In the genomic region with DNA sequence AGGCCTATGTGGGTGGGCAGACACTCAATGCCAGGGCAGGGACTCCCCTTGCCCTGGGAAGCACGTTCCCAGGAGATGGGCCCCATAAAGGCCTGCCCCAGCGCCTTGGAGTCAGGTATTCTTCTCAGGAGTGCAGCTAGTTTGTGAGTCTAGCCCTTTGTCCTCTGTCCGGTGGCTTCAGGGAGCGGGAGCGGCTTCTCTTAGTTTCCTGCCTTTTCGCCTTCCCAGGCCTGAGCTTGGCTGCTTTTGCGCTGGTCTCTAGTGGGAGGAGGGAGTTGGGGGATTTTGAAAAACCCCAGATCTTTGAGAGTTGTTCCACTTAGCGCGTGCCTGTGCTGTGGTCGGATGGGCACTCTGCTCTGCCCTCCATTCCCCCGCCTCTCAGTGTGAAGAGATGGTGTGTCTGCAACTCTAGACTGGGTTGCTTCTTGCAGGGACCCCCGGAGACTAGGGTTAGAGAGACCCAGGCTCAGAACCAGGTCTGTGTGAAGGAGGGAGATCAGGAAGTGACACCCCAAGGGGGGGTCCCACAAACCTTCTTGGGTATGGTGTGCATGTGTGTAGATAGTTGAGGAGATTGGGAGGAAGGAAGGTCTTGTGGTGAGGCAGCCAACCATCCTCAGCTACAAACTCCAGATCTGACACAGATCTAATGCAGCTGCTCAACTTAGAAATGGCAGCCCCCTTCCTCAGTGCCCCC, we compare ENCODE assay signal across 7 cellular contexts. TPM values are rescaled to one million over a fixed set of nuclear protein-coding genes. Genes with fewer than 3 reads are reported as not detected.
A peak's percentile ranks its signal among the peaks of the same experiment; 100 is the strongest.
DNase-seq lines count a peak whose midpoint lies in the region; ATAC-seq and TF ChIP-seq lines count a peak whose summit lies in the region.

No MANE protein-coding gene starts in this region.

- H3K27me3 Mint-ChIP-seq in activated B cell treated with CpG ODN at 0.5 μM for 24 hours (no peaks in the 10 kb centered on the region), neural crest cell (ENCODE audit: low read depth) (peaks cover 3% of the 10 kb centered on the region)

- H3K4me1 Mint-ChIP-seq in activated B cell treated with CpG ODN at 0.5 μM for 24 hours (peaks cover 82% of the 10 kb centered on the region), neural crest cell (peaks cover 67% of the 10 kb centered on the region)

- peak overlapping the region; percentile 96 for H3K9ac ChIP-seq in HUES48 (ENCODE audit: low read depth, low read length)

- H3K36me3 Mint-ChIP-seq in activated B cell treated with CpG ODN at 0.5 μM for 24 hours (ENCODE audit: low read depth) (no peaks in the 10 kb centered on the region), neural crest cell (ENCODE audit: low read depth) (no peaks in the 10 kb centered on the region)

- peaks cover 52% of the 10 kb centered on the region for H3K4me1 ChIP-seq in HUES48 (ENCODE audit: control insufficient read depth, insufficient read depth, low read length)

- DNase-seq in activated B cell treated with CpG ODN at 0.5 μM for 24 hours (no peak), epithelial cell of proximal tubule (ENCODE audit: low read depth) (no peak), neural crest cell (ENCODE audit: low read depth, low spot score) (no peak), SHP77 treated with DMSO at 0.1 percent for 48 hours (lab: John Stamatoyannopoulos, UW) (no peak)

- intact Hi-C loops in activated B cell treated with CpG ODN at 0.5 μM for 24 hours (cut with micrococcal nuclease), result no loop called here

- POLR2A ChIA-PET in activated B cell treated with CpG ODN at 0.5 μM for 24 hours (lab: Charles Lee), result interaction anchor here (0.9 to 3.5 kb wide), 5 partner anchors 14 to 168 kb away, joined by 3 to 47 read pairs (median 6); no protein-coding TSS in a partner anchor

- CTCF ChIA-PET in activated B cell treated with CpG ODN at 0.5 μM for 24 hours (lab: Charles Lee), result interaction anchor here (3.4 kb wide), 1 partner anchor 34 kb away, joined by 13 read pairs; no protein-coding TSS in a partner anchor

- H3K27ac ChIP-seq in HUES48 (ENCODE audit: low read depth, low read length), result peak overlapping the region; percentile 95

- H3K9me3 ChIP-seq in HUES48 (ENCODE audit: control insufficient read depth, insufficient read depth, low read length), result no peaks in the 10 kb centered on the region

- H3K4me3 Mint-ChIP-seq in activated B cell treated with CpG ODN at 0.5 μM for 24 hours, result peak overlapping the region; percentile 81
- H3K4me3 Mint-ChIP-seq in neural crest cell, result peak overlapping the region; percentile 89

- H3K27ac Mint-ChIP-seq in activated B cell treated with CpG ODN at 0.5 μM for 24 hours, result peak overlapping the region; percentile 78
- H3K27ac Mint-ChIP-seq in neural crest cell (ENCODE audit: unreplicated experiment), result peak overlapping the region; percentile 93

- H3K27me3 ChIP-seq in HUES48 (ENCODE audit: control insufficient read depth, insufficient read depth, low read length), result peaks cover 5% of the 10 kb centered on the region; the same call in 1 of the 2 replicates

- ATAC-seq in activated B cell treated with CpG ODN at 0.5 μM for 24 hours (ENCODE audit: low read depth) (no peak), GM21619 (IDR thresholded peaks at IDR 0.05; ENCODE audit: unreplicated experiment) (no peak), HG03139 (IDR thresholded peaks at IDR 0.05; ENCODE audit: unreplicated experiment) (no peak)

- no peak for TF ChIP-seq CTCF in activated B cell treated with CpG ODN at 0.5 μM for 24 hours (IDR thresholded peaks at IDR 0.05)
- no peak for TF ChIP-seq CTCF in epithelial cell of proximal tubule (conservative IDR thresholded peaks at IDR 0.05; ENCODE audit: low read depth, low read length)
- TF ChIP-seq CTCF in neural crest cell (conservative IDR thresholded peaks at IDR 0.05), result no peak

- no peaks in the 10 kb centered on the region for H3K9me3 Mint-ChIP-seq in activated B cell treated with CpG ODN at 0.5 μM for 24 hours
- H3K9me3 Mint-ChIP-seq in neural crest cell, result no peaks in the 10 kb centered on the region

- 0 out of 2 replicates have a peak, but pooled peaks cover 9% of the 10 kb centered on the region for H3K36me3 ChIP-seq in HUES48 (ENCODE audit: control insufficient read depth, insufficient read depth, low read length)

- H3K4me3 ChIP-seq in HUES48 (ENCODE audit: low read depth, low read length), result peak overlapping the region; percentile 92
- peak overlapping the region; percentile 68 for H3K4me3 ChIP-seq in epithelial cell of proximal tubule (ENCODE audit: low read depth, low read length)

RNA-seq across cellular contexts. Expression of a gene that starts 1.3 kb away (rescaled TPM):
- 61.1 and 61.8 TPM in 2 replicates for total RNA-seq in activated B cell treated with CpG ODN at 0.5 μM for 24 hours
- 57.9 and 87.5 TPM in 2 replicates for total RNA-seq in epithelial cell of proximal tubule
- total RNA-seq in neural crest cell, result 297 and 320 TPM in 2 replicates
